In genomic region chr20:36744764-36745191, GRCh38 we compare ENCODE assay signal across 8 cellular contexts. TPM values are rescaled to one million over a fixed set of nuclear protein-coding genes. Genes with fewer than 3 reads are reported as not detected.
DNase-seq lines count a peak whose midpoint lies in the region; ATAC-seq lines count a peak whose summit lies in the region.

No MANE protein-coding gene starts in this region.

- intact Hi-C loops in head of caudate nucleus (cut with DNase I) = loop anchor here (10.0 kb wide), 1 partner anchor 140 kb away; the partner anchor contains the start of gene RAB5IF

- CTCF ChIA-PET in activated CD4-positive, alpha-beta memory T cell treated with anti-CD3 and anti-CD28 coated beads, Interleukin-2, amount 10 ng/mL, durations not matched to agents 7 days and 5 days (lab: Charles Lee) = interaction anchor here (0.5 to 2.8 kb wide), 7 partner anchors 10 to 202 kb away, joined by 3 to 25 read pairs (median 6); partner anchors contain the start of gene SLA2

- H3K4me1 Mint-ChIP-seq in activated CD4-positive, alpha-beta memory T cell treated with anti-CD3 and anti-CD28 coated beads, Interleukin-2, amount 10 ng/mL, durations not matched to agents 7 days and 5 days = peaks cover 27% of the 10 kb centered on the region

- peak overlapping the region; percentile 81 for H3K4me3 Mint-ChIP-seq in activated CD4-positive, alpha-beta memory T cell treated with anti-CD3 and anti-CD28 coated beads, Interleukin-2, amount 10 ng/mL, durations not matched to agents 7 days and 5 days

- H3K36me3 Mint-ChIP-seq in activated CD4-positive, alpha-beta memory T cell treated with anti-CD3 and anti-CD28 coated beads, Interleukin-2, amount 10 ng/mL, durations not matched to agents 7 days and 5 days (ENCODE audit: low read depth) = peaks cover 4% of the 10 kb centered on the region

- H3K27me3 Mint-ChIP-seq in activated CD4-positive, alpha-beta memory T cell treated with anti-CD3 and anti-CD28 coated beads, Interleukin-2, amount 10 ng/mL, durations not matched to agents 7 days and 5 days = no peaks in the 10 kb centered on the region

- no peak overlapping the region for H3K27ac Mint-ChIP-seq in activated CD4-positive, alpha-beta memory T cell treated with anti-CD3 and anti-CD28 coated beads, Interleukin-2, amount 10 ng/mL, durations not matched to agents 7 days and 5 days

- DNase-seq in A172 (ENCODE audit: low spot score) = peak; percentile 55
- peak; percentile 29 for DNase-seq in GOT3 (lab: John Stamatoyannopoulos, UW)
- DNase-seq in activated CD4-positive, alpha-beta memory T cell treated with anti-CD3 and anti-CD28 coated beads, Interleukin-2, amount 10 ng/mL, durations not matched to agents 7 days and 5 days = no peak
- peak in 28 of 42 donors; percentile 9 to 63 (median 28) for DNase-seq in head of caudate nucleus
- DNase-seq in putamen (ENCODE audit: low spot score) = peak; percentile 19
- no peak for DNase-seq in epidermal melanocyte (ENCODE audit: insufficient read length, low spot score)
- DNase-seq in activated CD8-positive, alpha-beta memory T cell treated with anti-CD3 and anti-CD28 coated beads, Interleukin-2, amount 50 U/mL, for 4 hours = no peak

- POLR2A ChIA-PET in activated CD4-positive, alpha-beta memory T cell treated with anti-CD3 and anti-CD28 coated beads, Interleukin-2, amount 10 ng/mL, durations not matched to agents 7 days and 5 days (lab: Charles Lee) = interaction anchor here (1.0 to 3.3 kb wide), 7 partner anchors 8 to 138 kb away, joined by 3 to 21 read pairs (median 6); partner anchors contain the start of genes DSN1 and SLA2

- no peak for ATAC-seq in GM21526 (IDR thresholded peaks at IDR 0.05; ENCODE audit: low FRiP score, unreplicated experiment)

- H3K9me3 Mint-ChIP-seq in activated CD4-positive, alpha-beta memory T cell treated with anti-CD3 and anti-CD28 coated beads, Interleukin-2, amount 10 ng/mL, durations not matched to agents 7 days and 5 days = no peaks in the 10 kb centered on the region

RNA-seq across cellular contexts. Expression of gene NDRG3, which starts 1.1 kb away (rescaled TPM):
- 49.7 and 54.6 TPM in 2 replicates for total RNA-seq in A172 (2014; rRNA removed; shearing (Covaris generic))
- total RNA-seq in activated CD4-positive, alpha-beta memory T cell treated with anti-CD3 and anti-CD28 coated beads, Interleukin-2, amount 10 ng/mL, durations not matched to agents 7 days and 5 days = 10 to 100 TPM; 32.8 to 33.7 TPM

RNA-seq across cellular contexts. Expression of gene DSN1, which starts 28.8 kb away (rescaled TPM):
- 59.7 and 66.7 TPM in 2 replicates for total RNA-seq in A172 (2014; rRNA removed; shearing (Covaris generic))
- 10 to 100 TPM; 31.9 to 32.0 TPM for total RNA-seq in activated CD4-positive, alpha-beta memory T cell treated with anti-CD3 and anti-CD28 coated beads, Interleukin-2, amount 10 ng/mL, durations not matched to agents 7 days and 5 days

Comparison
In these comparisons a context has a peak if more than half of its experiments do, and no peak if none do; other contexts are left out.
1. DNase-seq: peak in A172 (single experiment), GOT3 (single experiment), head of caudate nucleus (28 of 42) and putamen (single experiment); none in activated CD4-positive, alpha-beta memory T cell treated with anti-CD3 and anti-CD28 coated beads, Interleukin-2, amount 10 ng/mL, durations not matched to agents 7 days and 5 days (single experiment), epidermal melanocyte (single experiment) and activated CD8-positive, alpha-beta memory T cell treated with anti-CD3 and anti-CD28 coated beads, Interleukin-2, amount 50 U/mL, for 4 hours (single experiment).